Comparison of ENCODE assay signal across 8 cellular contexts in genomic region chr19:42402376-42403116, GRCh38. TPM values are rescaled to one million over a fixed set of nuclear protein-coding genes. Genes with fewer than 3 reads are reported as not detected.
DNase-seq lines count a peak whose midpoint lies in the region; ATAC-seq and TF ChIP-seq lines count a peak whose summit lies in the region.

No MANE protein-coding gene starts in this region.

- H3K4me3 Mint-ChIP-seq in central memory CD8-positive, alpha-beta T cell, result peak overlapping the region; percentile 84
- H3K4me3 Mint-ChIP-seq in nephron, result peak overlapping the region; percentile 89 to 91 (median 91)

- H3K9me2 ChIP-seq in Karpas-422 (replicated peaks; ENCODE audit: insufficient read depth, low read length), result no peaks in the 10 kb centered on the region

- no peaks in the 10 kb centered on the region for H3K9me3 Mint-ChIP-seq in central memory CD8-positive, alpha-beta T cell
- H3K9me3 Mint-ChIP-seq in nephron, result no peaks in the 10 kb centered on the region

- H3K27me3 ChIP-seq in Karpas-422 (ENCODE audit: low read length), result no peaks in the 10 kb centered on the region

- peaks cover 3% of the 10 kb centered on the region for H3K36me3 Mint-ChIP-seq in central memory CD8-positive, alpha-beta T cell (ENCODE audit: insufficient read depth)
- peaks cover 12% of the 10 kb centered on the region for H3K36me3 Mint-ChIP-seq in nephron (ENCODE audit: low read depth)

- peaks cover 24% of the 10 kb centered on the region for H3K4me1 ChIP-seq in Karpas-422 (ENCODE audit: low read length)

- H3K36me3 ChIP-seq in Karpas-422 (ENCODE audit: insufficient read depth, low read length), result peaks cover 10% of the 10 kb centered on the region

- TF ChIP-seq CTCF in C4-2B (conservative IDR thresholded peaks at IDR 0.05), result no peak
- TF ChIP-seq CTCF in nephron (IDR thresholded peaks at IDR 0.05; ENCODE audit: unreplicated experiment in 3 of 3), result no peak

- no peak for ATAC-seq in central memory CD8-positive, alpha-beta T cell (replicated peaks; ENCODE audit: extremely low read depth, poor library complexity, severe bottlenecking)
- no peak for ATAC-seq in HG02840 (IDR thresholded peaks at IDR 0.05; ENCODE audit: low FRiP score, unreplicated experiment)
- ATAC-seq in HG03460 (IDR thresholded peaks at IDR 0.05; ENCODE audit: unreplicated experiment), result no peak

- no peaks in the 10 kb centered on the region for H3K27me3 Mint-ChIP-seq in central memory CD8-positive, alpha-beta T cell
- peaks cover 5% of the 10 kb centered on the region for H3K27me3 Mint-ChIP-seq in nephron (ENCODE audit: low read depth)

- H3K4me2 ChIP-seq in Karpas-422 (ENCODE audit: low read depth, low read length, poor library complexity, severe bottlenecking), result peak overlapping the region; percentile 65

- peaks cover 55% of the 10 kb centered on the region for H3K4me1 Mint-ChIP-seq in central memory CD8-positive, alpha-beta T cell
- peaks cover 11% of the 10 kb centered on the region for H3K4me1 Mint-ChIP-seq in nephron

- no peaks in the 10 kb centered on the region for H3K9me3 ChIP-seq in Karpas-422 (ENCODE audit: low read length)

- H3K79me2 ChIP-seq in Karpas-422 (ENCODE audit: low read length), result peaks cover 5% of the 10 kb centered on the region

- H3K9ac ChIP-seq in Karpas-422 (ENCODE audit: low read length), result peak overlapping the region; percentile 70

- peak overlapping the region; percentile 65 for H3K4me3 ChIP-seq in Karpas-422 (ENCODE audit: low read length)

- H2AFZ ChIP-seq in Karpas-422 (ENCODE audit: low read length), result no peak overlapping the region

- H3K27ac Mint-ChIP-seq in central memory CD8-positive, alpha-beta T cell (ENCODE audit: low read depth), result peak overlapping the region; percentile 64
- H3K27ac Mint-ChIP-seq in nephron, result peak overlapping the region in 2 of 3 experiments; percentile 54 to 56

- H4K20me1 ChIP-seq in Karpas-422 (ENCODE audit: insufficient read depth, low read depth, low read length), result peaks cover 3% of the 10 kb centered on the region; the same call in 1 of the 2 replicates

- H3K27ac ChIP-seq in C4-2B (peak overlapping the region; percentile 58), Karpas-422 (ENCODE audit: low read length) (no peak overlapping the region)

- DNase-seq in Karpas-422 (no peak), DMS 273 (lab: John Stamatoyannopoulos, UW; ENCODE audit: unreplicated experiment) (no peak)
- no peak for DNase-seq in central memory CD8-positive, alpha-beta T cell (ENCODE audit: low spot score in 2 of 2)
- DNase-seq in central memory CD4-positive, alpha-beta T cell, result no peak

RNA-seq across cellular contexts. Expression of gene CNFN, which starts 12.4 kb away (rescaled TPM):
- total RNA-seq in Karpas-422 (2014; rRNA removed; shearing (Covaris generic); ENCODE audit: low replicate concordance), result not detected in 2 replicates

RNA-seq across cellular contexts. Expression of gene LIPE, which starts 24.6 kb away (rescaled TPM):
- 16.3 and 50.6 TPM in 2 replicates for total RNA-seq in Karpas-422 (2014; rRNA removed; shearing (Covaris generic); ENCODE audit: low replicate concordance)

RNA-seq across cellular contexts. Expression of gene CXCL17, which starts 40.2 kb away (rescaled TPM):
- total RNA-seq in Karpas-422 (2014; rRNA removed; shearing (Covaris generic); ENCODE audit: low replicate concordance), result not detected in 2 replicates
